Comparison of ENCODE assay signal across 24 cellular contexts in genomic region chr2:217849576-217849975, GRCh38.
DNase-seq lines count a peak whose midpoint lies in the region; ATAC-seq, FAIRE-seq and TF ChIP-seq lines count a peak whose summit lies in the region.
"Had no signal": no experiment of that assay in that cellular context is flagged by ENCODE, and none has a peak within 500 bp of the region (broad histone marks: within the 10 kb centered on the region; RNA-seq: fewer than 3 reads in every experiment).

No MANE protein-coding gene starts in this region.

- no TSS peak for BruUV-seq in A673 (replicated peaks; lab: Mats Ljungman, UMichigan)

- H3K4me3 ChIP-seq in heart left ventricle (no peak overlapping the region), gastroesophageal sphincter (no peak overlapping the region), rectal smooth muscle tissue (ENCODE audit: low read length) (no peak overlapping the region), A673 (ENCODE audit: low read depth, low read length, poor library complexity, severe bottlenecking) (no peak overlapping the region)

- ATAC-seq in heart left ventricle (no peak), left cardiac atrium (no peak), gastroesophageal sphincter (no peak)
- ATAC-seq in activated CD4-positive, CD25-positive, alpha-beta regulatory T cell treated with anti-CD3 and anti-CD28 coated beads, Interleukin-2, amount 50 U/mL, for 24 hours, result no peak
- ATAC-seq: activated CD8-positive, alpha-beta T cell treated with anti-CD3 and anti-CD28 coated beads for 36 hours; activated T-cell treated with anti-CD3 and anti-CD28 coated beads, Interleukin-2, amount 50 U/mL, for 72 hours; Panc1; T-cell had no signal

- H3K27ac ChIP-seq in heart left ventricle (peak overlapping the region in 10 of 12 donors; percentile 52 to 96 (median 77)), gastroesophageal sphincter (peak overlapping the region; percentile 60 to 93 (median 90)), rectal smooth muscle tissue (ENCODE audit: low read depth, low read length) (peak overlapping the region; percentile 49), A673 (ENCODE audit: low read depth, low read length, poor library complexity, severe bottlenecking) (no peak overlapping the region)
- H3K27ac ChIP-seq: neutrophil, VCaP had no signal

- no peak for TF ChIP-seq EP300 in gastroesophageal sphincter (IDR thresholded peaks at IDR 0.05)

- H3K9ac ChIP-seq in rectal smooth muscle tissue (ENCODE audit: low read length), result no peak overlapping the region

- TF ChIP-seq POLR2A in heart left ventricle (IDR thresholded peaks at IDR 0.05) (no peak), gastroesophageal sphincter (IDR thresholded peaks at IDR 0.05) (no peak)

- peaks cover 21 to 98% (median 80%) of the 10 kb centered on the region in 12 donors for H3K4me1 ChIP-seq in heart left ventricle
- peaks cover 22 to 100% (median 63%) of the 10 kb centered on the region in 3 donors for H3K4me1 ChIP-seq in gastroesophageal sphincter
- peaks cover 55% of the 10 kb centered on the region for H3K4me1 ChIP-seq in rectal smooth muscle tissue (ENCODE audit: control insufficient read depth, insufficient read depth, low read length)
- peaks cover 7% of the 10 kb centered on the region for H3K4me1 ChIP-seq in A673 (ENCODE audit: insufficient read depth, low read length, poor library complexity, severe bottlenecking)

- CTCF ChIA-PET in A673 (lab: Charles Lee), result no interaction called here

- WGBS in heart left ventricle, 4 donors, result 61 to 75% (median 74%) methylated on average over 6 of the region's 6 CpGs
- WGBS in gastroesophageal sphincter (ENCODE audit: low coverage in 1 of 2), 2 donors, result 48 to 55% methylated on average over 2 to 6 of the region's 6 CpGs

- TF ChIP-seq CTCF in heart left ventricle (IDR thresholded peaks at IDR 0.05) (no peak), gastroesophageal sphincter (IDR thresholded peaks at IDR 0.05) (no peak), A673 (conservative IDR thresholded peaks at IDR 0.05; ENCODE audit: low read depth, low read length) (no peak)

- DNase-seq in heart left ventricle (peak in 1 of 5 donors; percentile 27), left cardiac atrium (no peak), urothelium cell line (ENCODE audit: low spot score) (peak; percentile 16), A673 (ENCODE audit: low spot score) (no peak), kidney tubule cell (ENCODE audit: low spot score) (no peak)
- DNase-seq: activated CD8-positive, alpha-beta T cell treated with anti-CD3 and anti-CD28 coated beads for 36 hours; activated naive CD8-positive, alpha-beta T cell treated with anti-CD3 and anti-CD28 coated beads, Interleukin-2, amount 10 ng/mL, durations not matched to agents 7 days and 5 days; activated T-cell treated with anti-CD3 and anti-CD28 coated beads, Interleukin-2, amount 50 U/mL, for 72 hours; CD4-positive, CD25-positive, alpha-beta regulatory T cell; cerebellar nuclear complex; DMS79 treated with DMSO at 0.1 percent for 48 hours; NCI-H1105; stimulated activated CD4-positive, alpha-beta T cell treated with anti-CD3 and anti-CD28 coated beads, Interleukin-4, amount 100 ng/mL, for 4 hours had no signal

- intact Hi-C loops in heart left ventricle (cut with DNase I) (no loop called here), left cardiac atrium (cut with DNase I) (no loop called here), A673 (cut with micrococcal nuclease; ENCODE audit: unreplicated experiment) (no loop called here)

- peak; percentile 27 for FAIRE-seq in urothelium cell line (lab: Jason Lieb, UNC)
- FAIRE-seq: endometrium, frontal cortex, GM18507, GM19239 had no signal

- H3K27me3 ChIP-seq in heart left ventricle (no peaks in the 10 kb centered on the region), gastroesophageal sphincter (no peaks in the 10 kb centered on the region), rectal smooth muscle tissue (ENCODE audit: control insufficient read depth, insufficient read depth, low read length) (no peaks in the 10 kb centered on the region), A673 (replicated peaks; ENCODE audit: insufficient read depth, low read depth, low read length, poor library complexity) (no peaks in the 10 kb centered on the region)

- H3K9me3 ChIP-seq in heart left ventricle (peaks cover 0 to 11% (median 0%) of the 10 kb centered on the region in 12 donors), gastroesophageal sphincter (peaks cover 0 to 5% (median 0%) of the 10 kb centered on the region in 3 donors), A673 (ENCODE audit: low read depth, low read length, poor library complexity, severe bottlenecking) (no peaks in the 10 kb centered on the region)
- H3K9me3 ChIP-seq: neutrophil had no signal

- H3K36me3 ChIP-seq in heart left ventricle (peaks cover 4 to 83% (median 71%) of the 10 kb centered on the region in 9 donors), gastroesophageal sphincter (peaks cover 0 to 82% of the 10 kb centered on the region in 2 donors), rectal smooth muscle tissue (ENCODE audit: control insufficient read depth, insufficient read depth, low read length) (peaks cover 27% of the 10 kb centered on the region), A673 (ENCODE audit: insufficient read depth, low read length, poor library complexity, severe bottlenecking) (peaks cover 22% of the 10 kb centered on the region)
- H3K36me3 ChIP-seq: neutrophil had no signal

- POLR2A ChIA-PET in A673 (lab: Charles Lee; ENCODE audit: low non-redundant PET), result no interaction called here
